In the genomic region with DNA sequence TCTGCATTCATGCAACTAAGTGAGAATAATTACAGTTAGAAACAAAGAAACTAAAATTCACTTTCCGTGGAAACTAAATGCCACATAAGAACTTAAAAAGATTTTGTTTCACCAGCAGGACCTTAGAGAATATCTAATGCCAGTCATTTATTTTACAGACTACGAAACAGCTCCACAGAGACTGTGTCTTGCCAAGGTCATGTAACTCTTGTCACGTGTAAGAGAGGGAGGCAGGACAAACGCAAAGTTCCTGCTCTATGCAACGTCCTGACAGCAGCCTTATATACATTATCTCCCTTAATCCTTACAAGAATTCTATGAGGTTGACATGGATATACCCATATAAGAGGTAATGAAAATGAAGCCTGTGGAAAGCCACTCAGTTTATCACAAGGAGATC, we compare ENCODE assay signal across 18 cellular contexts. TPM values are rescaled to one million over a fixed set of nuclear protein-coding genes. Genes with fewer than 3 reads are reported as not detected.
DNase-seq lines count a peak whose midpoint lies in the region; ATAC-seq, FAIRE-seq and TF ChIP-seq lines count a peak whose summit lies in the region.
"Had no signal": no experiment of that assay in that cellular context is flagged by ENCODE, and none has a peak within 500 bp of the region (broad histone marks: within the 10 kb centered on the region; RNA-seq: fewer than 3 reads in every experiment).

No MANE protein-coding gene starts in this region.

- TF ChIP-seq CTCF in body of pancreas (IDR thresholded peaks at IDR 0.05) (no peak), testis (IDR thresholded peaks at IDR 0.05) (no peak), D721Med (IDR thresholded peaks at IDR 0.05; ENCODE audit: insufficient read depth, missing control alignments) (no peak), Peyer's patch (IDR thresholded peaks at IDR 0.05) (no peak)

- H3K4me3 ChIP-seq in body of pancreas (no peak overlapping the region), testis (no peak overlapping the region), Peyer's patch (no peak overlapping the region)
- H3K4me3 ChIP-seq: GM23248, SJCRH30 had no signal

- TF ChIP-seq POLR2A in body of pancreas (IDR thresholded peaks at IDR 0.05) (no peak), testis (IDR thresholded peaks at IDR 0.05) (no peak), Peyer's patch (IDR thresholded peaks at IDR 0.05) (no peak)

- FAIRE-seq in D721Med (lab: Jason Lieb, UNC) = no peak

- H3K27ac ChIP-seq in body of pancreas (peak overlapping the region in 1 of 4 donors; percentile 13), testis (peak overlapping the region; percentile 19 to 48), Peyer's patch (no peak overlapping the region)
- H3K27ac ChIP-seq: GM23248, SJCRH30 had no signal

- H3K36me3 ChIP-seq in body of pancreas (replicated peaks in 1 of 2; ENCODE audit: insufficient read depth in 1 of 2, low read depth in 2 of 2) (no peaks in the 10 kb centered on the region), testis (ENCODE audit: low read depth, missing control alignments) (no peaks in the 10 kb centered on the region), Peyer's patch (no peaks in the 10 kb centered on the region)

- peaks cover 17% of the 10 kb centered on the region for H3K4me1 ChIP-seq in body of pancreas
- peaks cover 29% of the 10 kb centered on the region for H3K4me1 ChIP-seq in testis
- H3K4me1 ChIP-seq in Peyer's patch = no peaks in the 10 kb centered on the region
- H3K4me1 ChIP-seq: SJCRH30 had no signal

- no peaks in the 10 kb centered on the region for H3K27me3 ChIP-seq in body of pancreas
- H3K27me3 ChIP-seq in testis = no peaks in the 10 kb centered on the region
- H3K27me3 ChIP-seq in Peyer's patch = no peaks in the 10 kb centered on the region

- H3K9me3 ChIP-seq in body of pancreas (no peaks in the 10 kb centered on the region), testis (no peaks in the 10 kb centered on the region), Peyer's patch (no peaks in the 10 kb centered on the region)
- H3K9me3 ChIP-seq: SJCRH30 had no signal

- peak; percentile 40 for ATAC-seq in body of pancreas
- peak; percentile 87 for ATAC-seq in Right ventricle myocardium superior (ENCODE audit: poor library complexity)
- ATAC-seq in GM18520 (IDR thresholded peaks at IDR 0.05; ENCODE audit: unreplicated experiment) = no peak

- 17 to 18% methylated on average over 5 of the region's 5 CpGs for WGBS in body of pancreas, 2 donors
- WGBS in testis, 2 donors = 17 to 36% methylated on average over 5 of the region's 5 CpGs

- peak in 2 of 4 donors; percentile 11 to 22 for DNase-seq in body of pancreas
- DNase-seq in Right ventricle myocardium superior = no peak
- DNase-seq in left kidney (ENCODE audit: low read depth, low spot score) = peak; percentile 16
- DNase-seq in testis = peak; percentile 63
- no peak for DNase-seq in D721Med (ENCODE audit: insufficient read length, low spot score)
- no peak for DNase-seq in glomerular visceral epithelial cell (ENCODE audit: extremely low spot score)
- DNase-seq in Peyer's patch = no peak
- DNase-seq: ACHN; Calu3; CD4-positive, alpha-beta T cell; DMS79 treated with DMSO at 0.1 percent for 48 hours; GM23248; NCI-H2029; NCI-H2171; NCI-H446; NK-92 treated with Interleukin-12 subunit alpha and Interleukin-12 subunit beta, amount 100 ng/mL, for 24 hours; SJCRH30 had no signal

- intact Hi-C loops in body of pancreas (cut with DNase I) (no loop called here), Right ventricle myocardium superior (cut with DNase I) (no loop called here), testis (cut with DNase I; ENCODE audit: low total_unique reads) (no loop called here)

RNA-seq across cellular contexts. Expression of a gene that starts 39.4 kb away (rescaled TPM):
- total RNA-seq in body of pancreas (10 to 100 TPM; 15.8 to 23.9 TPM), Right ventricle myocardium superior (77.5 TPM), testis (10 to 100 TPM; 86.4 to 92.7 TPM), Peyer's patch (10 to 100 TPM in 1 of 4 donors, 1 to 10 TPM in 3; 4.4 to 40.4 (median 6.2) TPM)
- 52.3 TPM for polyA plus RNA-seq in testis (ENCODE audit: insufficient read depth, low read depth, low replicate concordance)

RNA-seq across cellular contexts. Expression of a gene that starts 39.7 kb away (rescaled TPM):
- total RNA-seq in body of pancreas (1 to 10 TPM; 6.0 to 6.3 TPM), Right ventricle myocardium superior (17.5 TPM), testis (10 to 100 TPM in 1 of 2 donors, 1 to 10 TPM in 1; 8.6 to 18.3 TPM), Peyer's patch (10 to 100 TPM in 3 of 4 donors, 1 to 10 TPM in 1; 3.3 to 15.6 (median 11.2) TPM)
- 33.3 TPM for polyA plus RNA-seq in testis (ENCODE audit: insufficient read depth, low read depth, low replicate concordance)

RNA-seq across cellular contexts. Expression of a gene that starts 40.0 kb away (rescaled TPM):
- total RNA-seq in body of pancreas (10 to 100 TPM; 14.5 to 18.2 TPM), Right ventricle myocardium superior (20.1 TPM), testis (10 to 100 TPM; 32.7 to 36.6 TPM), Peyer's patch (10 to 100 TPM; 19.1 to 26.4 (median 22.9) TPM)
- polyA plus RNA-seq in testis (ENCODE audit: insufficient read depth, low read depth, low replicate concordance) = 20.8 TPM

Comparison
In these comparisons a context has a peak if more than half of its experiments do, and no peak if none do; other contexts are left out.
1. DNase-seq: peak in left kidney (single experiment) and testis (single experiment); none in Right ventricle myocardium superior (single experiment), D721Med (single experiment), glomerular visceral epithelial cell (single experiment) and Peyer's patch (0 of 3).
2. H3K27ac ChIP-seq: peak in testis (2 of 2); none in Peyer's patch (0 of 4).